ENCODE assay signal across 1 cellular context in genomic region chr4:83582289-83582756, GRCh38.
A peak's percentile ranks its signal among the peaks of the same experiment; 100 is the strongest.
TF ChIP-seq lines count a peak whose summit lies in the region.

No MANE protein-coding gene starts in this region.

TF ChIP-seq in GM12878, 131 proteins besides CTCF, POLR2A, EP300 and RAD21 (continued from another document):
- TF ChIP-seq PRDM15 (CRISPR knock-in tag; IDR thresholded peaks at IDR 0.05) (no peak), ZNF687 (IDR thresholded peaks at IDR 0.05) (0 out of 2 replicates have a peak, but pooled peaks have one; percentile 71)
